In the genomic region with DNA sequence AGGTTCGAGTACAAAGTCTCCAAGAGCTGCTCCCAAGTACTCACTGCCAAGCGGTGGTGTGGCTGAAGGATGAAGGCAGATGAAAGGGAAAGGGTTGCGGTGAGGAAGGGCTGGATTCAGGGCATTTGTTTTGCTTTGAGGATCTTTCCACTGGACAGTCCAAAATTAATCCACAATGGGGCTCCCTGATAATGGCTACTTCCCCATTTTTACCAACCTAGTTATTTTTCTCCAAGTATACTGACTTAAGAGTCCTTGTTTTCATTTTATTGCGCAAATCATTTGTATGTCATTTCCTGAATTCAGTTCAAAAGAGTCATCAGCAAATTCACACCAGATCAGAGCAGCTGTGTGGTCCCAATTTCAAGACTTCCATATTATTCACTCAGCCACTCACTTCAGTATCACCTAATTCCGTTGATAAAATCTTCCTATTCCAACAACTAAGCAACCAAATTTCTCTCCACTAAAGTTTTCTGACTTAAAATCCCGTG, we compare ENCODE assay signal across 8 cellular contexts. TPM values are rescaled to one million over a fixed set of nuclear protein-coding genes. Genes with fewer than 3 reads are reported as not detected.
DNase-seq lines count a peak whose midpoint lies in the region; ATAC-seq, FAIRE-seq and TF ChIP-seq lines count a peak whose summit lies in the region.

No MANE protein-coding gene starts in this region.

- no peak overlapping the region for H2BK120ac ChIP-seq in H1 (replicated peaks; ENCODE audit: low read depth, low read length)

- peaks cover 6% of the 10 kb centered on the region; the same call in 1 of the 2 replicates for H3K23me2 ChIP-seq in H1 (ENCODE audit: low read depth, low read length)

- no peaks in the 10 kb centered on the region for H3K79me1 ChIP-seq in H1 (ENCODE audit: low read depth, low read length)

- no peak overlapping the region for H3K27ac ChIP-seq in PC-3 (ENCODE audit: low read length)
- H3K27ac ChIP-seq in H1 (ENCODE audit: low read depth, low read length), result no peak overlapping the region

- peaks cover 32 to 50% (median 42%) of the 10 kb centered on the region in 3 donors for H3K4me1 Mint-ChIP-seq in naive B cell

- H3K9me3 Mint-ChIP-seq in naive B cell, result no peaks in the 10 kb centered on the region
- no peaks in the 10 kb centered on the region for H3K9me3 Mint-ChIP-seq in activated naive CD4-positive, alpha-beta T cell treated with anti-CD3 and anti-CD28 coated beads, Interleukin-2, amount 50 U/mL, for 72 hours

- H3K79me2 ChIP-seq in PC-3 (ENCODE audit: low read length) (peaks cover 39% of the 10 kb centered on the region), H1 (ENCODE audit: control insufficient read depth in 1 of 2, insufficient read depth in 2 of 2, low read length in 2 of 2) (peaks cover 0 to 26% of the 10 kb centered on the region in 2 experiments; a peak in 2 of 4 replicates)

- H4K5ac ChIP-seq in H1 (ENCODE audit: insufficient read length, low read depth, low read length), result no peak overlapping the region

- H3K27me3 ChIP-seq in PC-3 (ENCODE audit: low read length) (no peaks in the 10 kb centered on the region), H1 (replicated peaks in 1 of 4; ENCODE audit: control insufficient read depth in 3 of 4, extremely low read depth in 1 of 4, insufficient read depth in 3 of 4, low read length in 3 of 4) (peaks cover 0 to 3% (median 0%) of the 10 kb centered on the region in 4 experiments; a peak in 1 of 7 replicates)

- H4K8ac ChIP-seq in H1 (ENCODE audit: extremely low read depth, insufficient read depth, low read length), result no peak overlapping the region

- H3F3A ChIP-seq in PC-3 (ENCODE audit: low read length, unreplicated experiment), result no peaks in the 10 kb centered on the region

- TF ChIP-seq EP300 in H1 (IDR thresholded peaks at IDR 0.05; ENCODE audit: borderline replicate concordance in 1 of 2, low read depth in 2 of 2, low read length in 2 of 2), result no peak

- TF ChIP-seq POLR2A in H1 (IDR thresholded peaks at IDR 0.05; ENCODE audit: control extremely low read depth in 1 of 2, low read depth in 2 of 2, low read length in 2 of 2), result no peak

- CTCF ChIA-PET in PC-3 (lab: Charles Lee) (no interaction called here), H1 (lab: Charles Lee; ENCODE audit: partially characterized antibody) (interaction anchor here (0.6 kb wide), 1 partner anchor 137 kb away, joined by 3 read pairs; no protein-coding TSS in a partner anchor)

- H3K4me1 ChIP-seq in PC-3 (ENCODE audit: insufficient read depth, low read length) (peaks cover 35% of the 10 kb centered on the region), H1 (replicated peaks in 1 of 4; ENCODE audit: control insufficient read depth in 3 of 4, insufficient read depth in 4 of 4, low read length in 3 of 4) (no peaks in the 10 kb centered on the region; a peak in 3 of 7 replicates)

- intact Hi-C loops in PC-3 (cut with micrococcal nuclease), result no loop called here

- FAIRE-seq in H1 (lab: Jason Lieb, UNC), result peak; percentile 42

- no peaks in the 10 kb centered on the region for H3K36me3 Mint-ChIP-seq in naive B cell
- peaks cover 10 to 14% of the 10 kb centered on the region in 2 donors for H3K36me3 Mint-ChIP-seq in activated naive CD4-positive, alpha-beta T cell treated with anti-CD3 and anti-CD28 coated beads, Interleukin-2, amount 50 U/mL, for 72 hours

- BruUV-seq in PC-3 (replicated peaks; lab: Mats Ljungman, UMichigan), result no TSS peak

- TF ChIP-seq CTCF in PC-3 (conservative IDR thresholded peaks at IDR 0.05; ENCODE audit: low read depth, low read length) (no peak), H1 (IDR thresholded peaks at IDR 0.05; ENCODE audit: control extremely low read depth in 1 of 3, insufficient read depth in 1 of 3, low read depth in 1 of 3, low read length in 3 of 3) (no peak), GM13976 (IDR thresholded peaks at IDR 0.05; ENCODE audit: borderline replicate concordance, control extremely low read depth, extremely low read depth, insufficient read depth, missing control alignments) (no peak)

- H3K4me3 Mint-ChIP-seq in naive B cell, result peak overlapping the region; percentile 47 to 94 (median 88)

- H3K4me3 ChIP-seq in PC-3 (ENCODE audit: low read length) (peak overlapping the region; percentile 95), H1 (ENCODE audit: extremely low read depth in 1 of 4, insufficient read depth in 2 of 4, low read depth in 3 of 4, low read length in 4 of 4) (peak overlapping the region; percentile 60 to 96 (median 84))

- H4K91ac ChIP-seq in H1 (replicated peaks; ENCODE audit: insufficient read length, low read length), result no peak overlapping the region

- TF ChIP-seq RAD21 in H1 (IDR thresholded peaks at IDR 0.05 in 1 of 2, conservative IDR thresholded peaks at IDR 0.05 in 1 of 2; ENCODE audit: low read depth in 2 of 2, low read length in 2 of 2), result no peak

- H3K27ac Mint-ChIP-seq in naive B cell, result peak overlapping the region; percentile 76 to 92 (median 87)
- H3K27ac Mint-ChIP-seq in activated naive CD4-positive, alpha-beta T cell treated with anti-CD3 and anti-CD28 coated beads, Interleukin-2, amount 50 U/mL, for 72 hours, result peak overlapping the region in 1 of 2 donors; percentile 4

- H3K4me2 ChIP-seq in PC-3 (ENCODE audit: low read length), result peak overlapping the region; percentile 76
- peak overlapping the region; percentile 59 to 91 for H3K4me2 ChIP-seq in H1 (ENCODE audit: insufficient read depth in 1 of 2, low read depth in 2 of 2, low read length in 2 of 2)

- no peak overlapping the region for H2BK20ac ChIP-seq in H1 (ENCODE audit: low read length)

- WGBS in H1 (ENCODE audit: extremely low coverage in 1 of 2, insufficient coverage in 1 of 2, insufficient read length in 1 of 2, insufficient replicate concordance in 2 of 2, low coverage in 1 of 2, low lambda C conversion rate in 2 of 2, missing lambda C conversion rate in 1 of 2), 2 experiments, result 63% methylated on average over 6 of the region's 6 CpGs; no CpG with 5 or more reads in 1 of the 2 experiments

- no peak overlapping the region for H2BK15ac ChIP-seq in H1 (ENCODE audit: low read length)

- H3K9ac ChIP-seq in PC-3 (ENCODE audit: low read length) (peak overlapping the region; percentile 77), H1 (replicated peaks in 1 of 4; ENCODE audit: extremely low read depth in 1 of 4, low read depth in 3 of 4, low read length in 3 of 4) (peak overlapping the region in 1 of 4 experiments; percentile 63; a peak in 2 of 7 replicates)

- no peaks in the 10 kb centered on the region for H3K27me3 Mint-ChIP-seq in naive B cell

- peak; percentile 82 for DNase-seq in ELR (ENCODE audit: low read depth)
- peak; percentile 22 for DNase-seq in PC-3
- DNase-seq in H1 (ENCODE audit: low read depth in 1 of 2, low spot score in 2 of 2), result no peak
- no peak for DNase-seq in naive B cell
- no peak for DNase-seq in GM13976 (ENCODE audit: low spot score)
- no peak for DNase-seq in activated CD4-positive, CD25-positive, alpha-beta regulatory T cell treated with anti-CD3 and anti-CD28 coated beads, Interleukin-2, amount 50 U/mL, for 72 hours
- DNase-seq in activated naive CD4-positive, alpha-beta T cell treated with anti-CD3 and anti-CD28 coated beads, Interleukin-2, amount 50 U/mL, for 72 hours (ENCODE audit: low spot score in 2 of 2), result no peak

- H3K9me2 ChIP-seq in PC-3 (replicated peaks; ENCODE audit: low read length), result no peaks in the 10 kb centered on the region

- H3K18ac ChIP-seq in H1 (ENCODE audit: extremely low read depth, low read length), result no peak overlapping the region; the same call in 1 of the 2 replicates

- H3K36me3 ChIP-seq in PC-3 (ENCODE audit: low read depth, low read length), result no peaks in the 10 kb centered on the region
- no peaks in the 10 kb centered on the region for H3K36me3 ChIP-seq in H1 (ENCODE audit: control insufficient read depth in 2 of 4, insufficient read depth in 4 of 4, low read length in 3 of 4)

- peak overlapping the region; percentile 95 for H2AFZ ChIP-seq in PC-3 (ENCODE audit: low read length)
- peak overlapping the region; percentile 16; the same call in 1 of the 2 replicates for H2AFZ ChIP-seq in H1 (ENCODE audit: low read length)

- POLR2A ChIA-PET in PC-3 (lab: Charles Lee; ENCODE audit: unreplicated experiment), result no interaction called here
- POLR2A ChIA-PET in H1 (lab: Charles Lee; ENCODE audit: partially characterized antibody), result interaction anchor here (0.6 kb wide), 1 partner anchor 1723 kb away, joined by 3 read pairs; no protein-coding TSS in a partner anchor

- in situ Hi-C loops in GM13976 (cut with MboI; ENCODE audit: low sequenced_read_pairs, unreplicated experiment), result no loop called here

- H4K20me1 ChIP-seq in PC-3 (ENCODE audit: low read length), result peaks cover 6% of the 10 kb centered on the region; the same call in 1 of the 2 replicates
- H4K20me1 ChIP-seq in H1 (replicated peaks in 1 of 2; ENCODE audit: control insufficient read depth in 1 of 2, insufficient read depth in 2 of 2, low read length in 2 of 2), result no peaks in the 10 kb centered on the region

- no peak overlapping the region for H3K4ac ChIP-seq in H1 (replicated peaks; ENCODE audit: insufficient read length, low read depth, low read length)

- H2BK5ac ChIP-seq in H1 (ENCODE audit: low read depth, low read length), result no peak overlapping the region

- H2BK12ac ChIP-seq in H1 (ENCODE audit: low read depth, low read length), result no peak overlapping the region

- no peak overlapping the region for H3K56ac ChIP-seq in H1 (replicated peaks; ENCODE audit: insufficient read length, low read depth, low read length)

- no peak overlapping the region for H3K14ac ChIP-seq in H1 (ENCODE audit: insufficient read length)

- ATAC-seq in PC-3 (no peak), naive B cell (ENCODE audit: low read depth in 2 of 2) (no peak), GM19397 (IDR thresholded peaks at IDR 0.05; ENCODE audit: unreplicated experiment) (no peak)
- no peak for ATAC-seq in activated naive CD4-positive, alpha-beta T cell treated with anti-CD3 and anti-CD28 coated beads, Interleukin-2, amount 50 U/mL, for 72 hours

- no peak overlapping the region for H2AK5ac ChIP-seq in H1 (ENCODE audit: low read depth, low read length)

- no peak overlapping the region for H3K23ac ChIP-seq in H1 (ENCODE audit: insufficient read length)

- H3K9me3 ChIP-seq in PC-3 (ENCODE audit: low read length) (no peaks in the 10 kb centered on the region), H1 (ENCODE audit: insufficient read depth in 2 of 2, low read depth in 1 of 2, low read length in 1 of 2) (no peaks in the 10 kb centered on the region)

RNA-seq across cellular contexts. Expression of gene SESTD1, which starts 0.5 kb away (rescaled TPM):
- 12.2 and 21.3 TPM in 2 replicates for total RNA-seq in PC-3 (2014; rRNA removed)
- 49.6 and 52.8 TPM in 2 replicates for total RNA-seq in H1 (2021; fragmentation: NEBNext Ultra II Directional; extraction: Animal tissue kit (Norgen Biotek cat#: 25700))
- polyA plus RNA-seq in H1 (2011; rRNA removed) (3.1 and 5.2 TPM in 2 replicates), naive B cell (ENCODE audit: low read depth in 6 of 6) (10 to 100 TPM; 25.4 to 88.7 (median 66.2) TPM)
- polyA plus RNA-seq in H1 (2011; cell fraction: cytosol; rRNA removed), result 6.5 TPM
- 10.8 TPM for polyA plus RNA-seq in H1 (2011; cell fraction: nucleus; rRNA removed)
- 20.4 to 41.0 TPM (median 27.8 TPM) in 4 replicates for polyA plus RNA-seq in H1 (2012, experiment 1 of 2)
- 1.1 TPM for polyA plus RNA-seq in H1 (2012, experiment 2 of 2)
- 15.4 TPM for polyA plus RNA-seq in H1 (2013, experiment 1 of 2)
- 18.0 TPM for polyA plus RNA-seq in H1 (2013, experiment 2 of 2)
- 14.1 and 34.9 TPM in 2 replicates for polyA minus RNA-seq in H1 (2011; rRNA and poly(A)+ RNA removed)
- polyA minus RNA-seq in H1 (2011; cell fraction: cytosol; rRNA and poly(A)+ RNA removed), result 21.2 TPM
- polyA minus RNA-seq in H1 (2011; cell fraction: nucleus; rRNA and poly(A)+ RNA removed), result 35.6 TPM
- total RNA-seq in activated naive CD4-positive, alpha-beta T cell treated with anti-CD3 and anti-CD28 coated beads, Interleukin-2, amount 50 U/mL, for 72 hours, result 10 to 100 TPM; 15.4 to 16.0 TPM

Comparison
In these comparisons a context has a peak if more than half of its experiments do, and no peak if none do; other contexts are left out.
1. DNase-seq: peak in ELR (single experiment) and PC-3 (single experiment); none in H1 (0 of 2), naive B cell (single experiment), GM13976 (single experiment), activated CD4-positive, CD25-positive, alpha-beta regulatory T cell treated with anti-CD3 and anti-CD28 coated beads, Interleukin-2, amount 50 U/mL, for 72 hours (single experiment) and activated naive CD4-positive, alpha-beta T cell treated with anti-CD3 and anti-CD28 coated beads, Interleukin-2, amount 50 U/mL, for 72 hours (0 of 2).